In genomic region chr18:54875063-54875462, GRCh38 we compare ENCODE assay signal across 37 cellular contexts. TPM values are rescaled to one million over a fixed set of nuclear protein-coding genes. Genes with fewer than 3 reads are reported as not detected.
"Had no signal": no experiment of that assay in that cellular context is flagged by ENCODE, and none has a peak within 500 bp of the region (broad histone marks: within the 10 kb centered on the region; RNA-seq: fewer than 3 reads in every experiment).

No MANE protein-coding gene starts in this region.

- H3K9me3 ChIP-seq: adrenal gland, body of pancreas, breast epithelium had no signal

- H3K4me1 Mint-ChIP-seq: activated B cell treated with CpG ODN at 0.5 μM for 24 hours; activated naive CD8-positive, alpha-beta T cell treated with anti-CD3 and anti-CD28 coated beads for 36 hours had no signal

- H3K27ac ChIP-seq: adrenal gland, body of pancreas, brain microvascular endothelial cell, breast epithelium, VCaP had no signal

- H3K4me3 Mint-ChIP-seq: activated B cell treated with CpG ODN at 0.5 μM for 24 hours; activated CD4-positive, alpha-beta memory T cell treated with anti-CD3 and anti-CD28 coated beads for 36 hours; activated CD4-positive, alpha-beta T cell treated with anti-CD3 and anti-CD28 coated beads, Interleukin-2, amount 10 ng/mL, durations not matched to agents 24 days and 14 days; activated CD8-positive, alpha-beta T cell treated with anti-CD3 and anti-CD28 coated beads for 36 hours; activated naive CD4-positive, alpha-beta T cell treated with anti-CD3 and anti-CD28 coated beads for 36 hours; activated naive CD8-positive, alpha-beta T cell treated with anti-CD3 and anti-CD28 coated beads for 36 hours; activated T-cell treated with anti-CD3 and anti-CD28 coated beads, Interleukin-2, amount 50 U/mL, for 4 hours; activated T-cell treated with anti-CD3 and anti-CD28 coated beads, Interleukin-2, amount 50 U/mL, for 72 hours; activated T-helper 1 cell treated with anti-CD3 and anti-CD28 coated beads, Interleukin-12 subunit alpha, Interleukin-12 subunit beta, Interleukin-2, Interleukin-4 antibody, amounts not matched to agents 30 ng/mL and 10 ng/mL and 1 ng/mL, durations not matched to agents 14 hours and 24 hours and 36 hours; T-helper 1 cell treated with Interleukin-12 subunit alpha and Interleukin-12 subunit beta and Interleukin-4 antibody, amounts not matched to agents 30 μg/mL and 1 μg/mL, for 36 hours; T-helper 2 cell treated with Interferon-gamma antibody and Interleukin-4, amounts not matched to agents 5 μg/mL and 100 μg/mL, for 36 hours had no signal

- H3K4me1 ChIP-seq: adrenal gland, breast epithelium had no signal

- H3K36me3 Mint-ChIP-seq: activated CD4-positive, alpha-beta memory T cell treated with anti-CD3 and anti-CD28 coated beads for 36 hours; activated naive CD8-positive, alpha-beta T cell treated with anti-CD3 and anti-CD28 coated beads for 36 hours had no signal

- FAIRE-seq: astrocyte, TTC549 had no signal

- H3K27me3 Mint-ChIP-seq: activated B cell treated with CpG ODN at 0.5 μM for 24 hours; activated CD4-positive, alpha-beta memory T cell treated with anti-CD3 and anti-CD28 coated beads for 36 hours; activated CD4-positive, alpha-beta T cell treated with anti-CD3 and anti-CD28 coated beads, Interleukin-2, amount 10 ng/mL, durations not matched to agents 24 days and 14 days had no signal

- H3K27ac Mint-ChIP-seq: activated B cell treated with CpG ODN at 0.5 μM for 24 hours; activated CD4-positive, alpha-beta memory T cell treated with anti-CD3 and anti-CD28 coated beads for 36 hours; activated CD4-positive, alpha-beta T cell treated with anti-CD3 and anti-CD28 coated beads, Interleukin-2, amount 10 ng/mL, durations not matched to agents 24 days and 14 days; activated CD8-positive, alpha-beta T cell treated with anti-CD3 and anti-CD28 coated beads for 36 hours; activated naive CD4-positive, alpha-beta T cell treated with anti-CD3 and anti-CD28 coated beads for 36 hours; activated naive CD4-positive, alpha-beta T cell treated with anti-CD3 and anti-CD28 coated beads, Interleukin-2, amount 50 U/mL, for 72 hours; activated naive CD8-positive, alpha-beta T cell treated with anti-CD3 and anti-CD28 coated beads for 36 hours; activated T-cell treated with anti-CD3 and anti-CD28 coated beads, Interleukin-2, amount 50 U/mL, for 72 hours; activated T-helper 1 cell treated with anti-CD3 and anti-CD28 coated beads, Interleukin-12 subunit alpha, Interleukin-12 subunit beta, Interleukin-2, Interleukin-4 antibody, amounts not matched to agents 30 ng/mL and 10 ng/mL and 1 ng/mL, durations not matched to agents 14 hours and 24 hours and 36 hours; activated T-helper 2 cell treated with anti-CD3 and anti-CD28 coated beads, Interferon-gamma antibody, Interleukin-2, Interleukin-4, amounts not matched to agents 10 μg/mL and 5 μg/mL and 100 μg/mL, durations not matched to agents 14 hours and 24 hours and 36 hours; T-helper 1 cell treated with Interleukin-12 subunit alpha and Interleukin-12 subunit beta and Interleukin-4 antibody, amounts not matched to agents 30 μg/mL and 1 μg/mL, for 36 hours; T-helper 2 cell treated with Interferon-gamma antibody and Interleukin-4, amounts not matched to agents 5 μg/mL and 100 μg/mL, for 36 hours had no signal

- H3K36me3 ChIP-seq: adrenal gland, brain microvascular endothelial cell, breast epithelium had no signal

- DNase-seq: activated B cell treated with CpG ODN at 0.5 μM for 24 hours; activated CD4-positive, alpha-beta memory T cell treated with anti-CD3 and anti-CD28 coated beads for 36 hours; activated CD4-positive, alpha-beta T cell treated with anti-CD3 and anti-CD28 coated beads for 4 hours; activated CD4-positive, alpha-beta T cell treated with anti-CD3 and anti-CD28 coated beads, Interleukin-2, amount 10 ng/mL, durations not matched to agents 24 days and 14 days; activated CD4-positive, alpha-beta T cell treated with anti-CD3 and anti-CD28 coated beads, Interleukin-2, amount 50 U/mL, for 1 hour; activated CD4-positive, alpha-beta T cell treated with anti-CD3 and anti-CD28 coated beads, Interleukin-2, amount 50 U/mL, for 4 hours; activated CD4-positive, CD25-positive, alpha-beta regulatory T cell treated with anti-CD3 and anti-CD28 coated beads, Interleukin-2, amount 50 U/mL, for 72 hours; activated CD8-positive, alpha-beta memory T cell treated with anti-CD3 and anti-CD28 coated beads, Interleukin-2, amount 50 U/mL, for 4 hours; activated CD8-positive, alpha-beta T cell treated with anti-CD3 and anti-CD28 coated beads for 36 hours; activated effector memory CD4-positive, alpha-beta T cell treated with Interleukin-2 at 50 U/mL for 16 hours; activated gamma-delta T cell; activated naive CD4-positive, alpha-beta T cell; activated naive CD4-positive, alpha-beta T cell treated with anti-CD3 and anti-CD28 coated beads for 36 hours; activated naive CD4-positive, alpha-beta T cell treated with anti-CD3 and anti-CD28 coated beads, Interleukin-2, amount 50 U/mL, for 16 hours; activated naive CD8-positive, alpha-beta T cell treated with anti-CD3 and anti-CD28 coated beads for 36 hours; activated T-cell treated with anti-CD3 and anti-CD28 coated beads for 4 hours; activated T-cell treated with anti-CD3 and anti-CD28 coated beads, Interleukin-2, amount 50 U/mL, for 1 hour; activated T-cell treated with anti-CD3 and anti-CD28 coated beads, Interleukin-2, amount 50 U/mL, for 4 hours; activated T-cell treated with anti-CD3 and anti-CD28 coated beads, Interleukin-2, amount 50 U/mL, for 72 hours; adrenal gland; amniotic stem cell; aorta; body of pancreas; brain microvascular endothelial cell; central memory CD4-positive, alpha-beta T cell; T-helper 1 cell; T-helper 2 cell; T-helper 9 cell had no signal

- H3K4me3 ChIP-seq: adrenal gland, body of pancreas, breast epithelium had no signal

- ATAC-seq: activated CD8-positive, alpha-beta T cell treated with anti-CD3 and anti-CD28 coated beads for 36 hours; activated naive CD4-positive, alpha-beta T cell treated with anti-CD3 and anti-CD28 coated beads, Interleukin-2, amount 50 U/mL, for 72 hours; activated T-cell treated with anti-CD3 and anti-CD28 coated beads, Interleukin-2, amount 50 U/mL, for 4 hours; activated T-cell treated with anti-CD3 and anti-CD28 coated beads, Interleukin-2, amount 50 U/mL, for 72 hours; body of pancreas had no signal

- H3K9me3 Mint-ChIP-seq: activated B cell treated with CpG ODN at 0.5 μM for 24 hours; activated CD4-positive, alpha-beta memory T cell treated with anti-CD3 and anti-CD28 coated beads for 36 hours; activated CD8-positive, alpha-beta T cell treated with anti-CD3 and anti-CD28 coated beads for 36 hours; activated naive CD4-positive, alpha-beta T cell treated with anti-CD3 and anti-CD28 coated beads for 36 hours; activated naive CD4-positive, alpha-beta T cell treated with anti-CD3 and anti-CD28 coated beads, Interleukin-2, amount 50 U/mL, for 72 hours; activated naive CD8-positive, alpha-beta T cell treated with anti-CD3 and anti-CD28 coated beads for 36 hours; activated T-cell treated with anti-CD3 and anti-CD28 coated beads, Interleukin-2, amount 50 U/mL, for 4 hours; activated T-cell treated with anti-CD3 and anti-CD28 coated beads, Interleukin-2, amount 50 U/mL, for 72 hours; activated T-helper 1 cell treated with anti-CD3 and anti-CD28 coated beads, Interleukin-12 subunit alpha, Interleukin-12 subunit beta, Interleukin-2, Interleukin-4 antibody, amounts not matched to agents 30 ng/mL and 10 ng/mL and 1 ng/mL, durations not matched to agents 14 hours and 24 hours and 36 hours; activated T-helper 2 cell treated with anti-CD3 and anti-CD28 coated beads, Interferon-gamma antibody, Interleukin-2, Interleukin-4, amounts not matched to agents 10 μg/mL and 5 μg/mL and 100 μg/mL, durations not matched to agents 14 hours and 24 hours and 36 hours; T-helper 1 cell treated with Interleukin-12 subunit alpha and Interleukin-12 subunit beta and Interleukin-4 antibody, amounts not matched to agents 30 μg/mL and 1 μg/mL, for 36 hours; T-helper 2 cell treated with Interferon-gamma antibody and Interleukin-4, amounts not matched to agents 5 μg/mL and 100 μg/mL, for 36 hours had no signal

- H3K27me3 ChIP-seq: adrenal gland, body of pancreas, brain microvascular endothelial cell, breast epithelium had no signal

RNA-seq across cellular contexts. Expression of gene RAB27B, which starts 46.8 kb away (rescaled TPM):
- total RNA-seq: activated CD8-positive, alpha-beta T cell treated with anti-CD3 and anti-CD28 coated beads for 36 hours; activated naive CD8-positive, alpha-beta T cell treated with anti-CD3 and anti-CD28 coated beads for 36 hours had no signal
